ENCODE assay signal across 8 cellular contexts in genomic region chr2:714005-714741, GRCh38. TPM values are rescaled to one million over a fixed set of nuclear protein-coding genes. Genes with fewer than 3 reads are reported as not detected.
DNase-seq lines count a peak whose midpoint lies in the region; ATAC-seq and TF ChIP-seq lines count a peak whose summit lies in the region.

No MANE protein-coding gene starts in this region.

- no peak overlapping the region for H3K27ac ChIP-seq in esophagus squamous epithelium
- H3K27ac ChIP-seq in neural progenitor cell, result no peak overlapping the region

- H2AFZ ChIP-seq in neural progenitor cell (replicated peaks), result no peak overlapping the region

- no peak for TF ChIP-seq POLR2A in esophagus squamous epithelium (IDR thresholded peaks at IDR 0.05)

- H3K9me3 ChIP-seq in esophagus squamous epithelium (no peaks in the 10 kb centered on the region), neural progenitor cell (ENCODE audit: low read depth) (no peaks in the 10 kb centered on the region)

- H3K27me3 ChIP-seq in esophagus squamous epithelium, result no peaks in the 10 kb centered on the region
- H3K27me3 ChIP-seq in neural progenitor cell, result no peaks in the 10 kb centered on the region

- WGBS in esophagus squamous epithelium, 2 donors, result 46% methylated on average over 16 to 17 of the region's 17 CpGs

- intact Hi-C loops in esophagus squamous epithelium (cut with DNase I), result loop anchor here (10.0 kb wide), 1 partner anchor 831 kb away; no protein-coding TSS in a partner anchor

- no peaks in the 10 kb centered on the region for H3K9me3 Mint-ChIP-seq in neural progenitor cell

- H3K9ac ChIP-seq in neural progenitor cell, result no peak overlapping the region

- H3K79me2 ChIP-seq in neural progenitor cell (ENCODE audit: low read depth), result no peaks in the 10 kb centered on the region

- ATAC-seq in GM18520 (IDR thresholded peaks at IDR 0.05; ENCODE audit: unreplicated experiment) (peak; percentile 98), HG02884 (IDR thresholded peaks at IDR 0.05; ENCODE audit: unreplicated experiment) (peak; percentile 94)

- H3K36me3 Mint-ChIP-seq in neural progenitor cell, result no peaks in the 10 kb centered on the region

- peak overlapping the region; percentile 35 for H3K27ac Mint-ChIP-seq in neural progenitor cell

- H4K20me1 ChIP-seq in neural progenitor cell (ENCODE audit: low read depth), result no peaks in the 10 kb centered on the region

- no peak overlapping the region for H3K4me3 Mint-ChIP-seq in neural progenitor cell

- peaks cover 4% of the 10 kb centered on the region for H3K27me3 Mint-ChIP-seq in neural progenitor cell (ENCODE audit: insufficient read depth, low read depth)

- peaks cover 10% of the 10 kb centered on the region for H3K4me1 Mint-ChIP-seq in neural progenitor cell

- DNase-seq in CMK (ENCODE audit: low read depth), result peak; percentile 9
- DNase-seq in NCI-H1105 (lab: John Stamatoyannopoulos, UW), result peak; percentile 69
- peak; percentile 55 for DNase-seq in SW480 (ENCODE audit: low spot score)
- DNase-seq in esophagus squamous epithelium (lab: John Stamatoyannopoulos, UW), result no peak
- peak; percentile 82 for DNase-seq in neural progenitor cell (ENCODE audit: low spot score)
- no peak for DNase-seq in GDM1 (lab: John Stamatoyannopoulos, UW)

- H3K4me1 ChIP-seq in esophagus squamous epithelium, result peaks cover 0 to 4% (median 0%) of the 10 kb centered on the region in 3 donors
- no peaks in the 10 kb centered on the region for H3K4me1 ChIP-seq in neural progenitor cell

- H3K4me3 ChIP-seq in esophagus squamous epithelium (no peak overlapping the region), neural progenitor cell (no peak overlapping the region)

- H3F3A ChIP-seq in neural progenitor cell (ENCODE audit: low read depth), result no peaks in the 10 kb centered on the region

- TF ChIP-seq CTCF in esophagus squamous epithelium (IDR thresholded peaks at IDR 0.05), result peak; percentile 22 to 71 (median 62)
- TF ChIP-seq CTCF in neural progenitor cell (IDR thresholded peaks at IDR 0.05), result peak; percentile 77

- H3K4me2 ChIP-seq in neural progenitor cell, result no peak overlapping the region

- no peaks in the 10 kb centered on the region for H3K36me3 ChIP-seq in esophagus squamous epithelium
- no peaks in the 10 kb centered on the region for H3K36me3 ChIP-seq in neural progenitor cell

RNA-seq across cellular contexts. Expression of gene TMEM18, which starts 37.0 kb away (rescaled TPM):
- total RNA-seq in esophagus squamous epithelium, result 10 to 100 TPM in 3 of 4 donors, 1 to 10 TPM in 1; 7.3 to 23.7 (median 17.8) TPM
- 23.5 and 50.0 TPM in 2 replicates for total RNA-seq in neural progenitor cell (ENCODE audit: low replicate concordance)

Comparison
In these comparisons a context has a peak if more than half of its experiments do, and no peak if none do; other contexts are left out.
1. DNase-seq: peak in CMK (single experiment), NCI-H1105 (single experiment), SW480 (single experiment) and neural progenitor cell (single experiment); none in esophagus squamous epithelium (single experiment) and GDM1 (single experiment).